17 cellular contexts compared by ENCODE assay signal in the genomic region with DNA sequence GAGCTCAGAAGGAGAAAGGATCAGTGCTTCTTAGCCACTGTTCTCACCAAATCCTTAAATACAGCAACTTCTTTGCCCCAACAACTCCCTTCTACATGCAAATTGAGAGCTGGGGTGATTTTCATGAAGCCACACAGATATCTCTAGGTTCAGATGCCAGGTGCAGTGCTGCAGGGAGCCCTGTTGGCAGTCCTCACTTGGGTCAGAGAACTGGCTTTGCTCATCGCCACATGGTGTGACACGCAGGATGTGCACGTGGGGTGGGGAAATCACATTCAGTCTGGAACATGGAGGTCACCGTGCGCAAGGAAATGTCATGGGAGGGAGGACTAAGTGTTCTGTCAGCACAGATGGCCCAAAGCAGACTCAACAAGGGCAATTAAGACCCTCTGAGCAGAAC.
A peak's percentile ranks its signal among the peaks of the same experiment; 100 is the strongest.
DNase-seq lines count a peak whose midpoint lies in the region; ATAC-seq and TF ChIP-seq lines count a peak whose summit lies in the region.
"Had no signal": no experiment of that assay in that cellular context is flagged by ENCODE, and none has a peak within 500 bp of the region (broad histone marks: within the 10 kb centered on the region; RNA-seq: fewer than 3 reads in every experiment).

No MANE protein-coding gene starts in this region.

- TF ChIP-seq EP300 in transverse colon (IDR thresholded peaks at IDR 0.05; ENCODE audit: low read depth) = no peak

- POLR2A ChIA-PET in CD8-positive, alpha-beta memory T cell (lab: Charles Lee) = no interaction called here

- no peaks in the 10 kb centered on the region for H3K36me3 ChIP-seq in transverse colon
- H3K36me3 ChIP-seq in CD8-positive, alpha-beta memory T cell (ENCODE audit: insufficient read depth, low read length) = no peaks in the 10 kb centered on the region
- H3K36me3 ChIP-seq: gastrocnemius medialis had no signal

- no peak for TF ChIP-seq CTCF in transverse colon (IDR thresholded peaks at IDR 0.05)

- peaks cover 7 to 41% of the 10 kb centered on the region in 2 donors for H3K27me3 Mint-ChIP-seq in CD8-positive, alpha-beta memory T cell

- CTCF ChIA-PET in CD8-positive, alpha-beta memory T cell (lab: Charles Lee) = no interaction called here

- no peaks in the 10 kb centered on the region for H3K36me3 Mint-ChIP-seq in CD8-positive, alpha-beta memory T cell
- H3K36me3 Mint-ChIP-seq: CD8-positive, alpha-beta T cell had no signal

- H3K27me3 ChIP-seq in transverse colon = no peaks in the 10 kb centered on the region
- H3K27me3 ChIP-seq in CD8-positive, alpha-beta memory T cell (ENCODE audit: insufficient read depth, low read length, poor library complexity, severe bottlenecking) = no peaks in the 10 kb centered on the region
- H3K27me3 ChIP-seq: gastrocnemius medialis had no signal

- no peaks in the 10 kb centered on the region for H3K9me3 ChIP-seq in transverse colon
- no peaks in the 10 kb centered on the region for H3K9me3 ChIP-seq in CD8-positive, alpha-beta memory T cell (ENCODE audit: low read length)
- H3K9me3 ChIP-seq: gastrocnemius medialis had no signal

- H3K4me1 ChIP-seq in transverse colon = no peaks in the 10 kb centered on the region
- no peaks in the 10 kb centered on the region for H3K4me1 ChIP-seq in CD8-positive, alpha-beta memory T cell (ENCODE audit: insufficient read depth, low read length)
- H3K4me1 ChIP-seq: gastrocnemius medialis had no signal

- intact Hi-C loops in Right ventricle myocardium superior (cut with DNase I) (no loop called here), cardiac septum (cut with DNase I) (no loop called here), left cardiac atrium (cut with DNase I) (no loop called here), transverse colon (cut with DNase I; ENCODE audit: low total_unique reads) (no loop called here)

- DNase-seq in Right ventricle myocardium superior = no peak
- DNase-seq in cardiac septum (ENCODE audit: low spot score) = no peak
- DNase-seq in left cardiac atrium = no peak
- DNase-seq in transverse colon = peak; percentile 27
- DNase-seq in activated CD8-positive, alpha-beta memory T cell treated with anti-CD3 and anti-CD28 coated beads for 24 hours = no peak
- DNase-seq in CD8-positive, alpha-beta memory T cell = no peak
- DNase-seq in NCI-H748 (lab: John Stamatoyannopoulos, UW; ENCODE audit: unreplicated experiment) = no peak
- DNase-seq: activated CD8-positive, alpha-beta T cell treated with anti-CD3 and anti-CD28 coated beads for 36 hours; amygdala; CD8-positive, alpha-beta T cell; cortex of kidney; gastrocnemius medialis; Kasumi-1; NCI-H1436; PC-3 had no signal

- no peak overlapping the region for H3K4me3 Mint-ChIP-seq in CD8-positive, alpha-beta memory T cell
- H3K4me3 Mint-ChIP-seq: activated CD8-positive, alpha-beta T cell treated with anti-CD3 and anti-CD28 coated beads for 36 hours; CD8-positive, alpha-beta T cell had no signal

- no peak overlapping the region for H3K4me3 ChIP-seq in transverse colon
- H3K4me3 ChIP-seq in CD8-positive, alpha-beta memory T cell (ENCODE audit: low read length) = no peak overlapping the region
- H3K4me3 ChIP-seq: gastrocnemius medialis had no signal

- H3K27ac Mint-ChIP-seq in CD8-positive, alpha-beta memory T cell = no peak overlapping the region
- H3K27ac Mint-ChIP-seq: activated CD8-positive, alpha-beta T cell treated with anti-CD3 and anti-CD28 coated beads for 36 hours; CD8-positive, alpha-beta T cell had no signal

- no peak overlapping the region for H3K27ac ChIP-seq in transverse colon
- H3K27ac ChIP-seq in CD8-positive, alpha-beta memory T cell (ENCODE audit: low read depth, low read length) = no peak overlapping the region
- H3K27ac ChIP-seq: epithelial cell of prostate, gastrocnemius medialis had no signal

- H3K9me3 Mint-ChIP-seq in CD8-positive, alpha-beta memory T cell = no peaks in the 10 kb centered on the region
- H3K9me3 Mint-ChIP-seq: activated CD8-positive, alpha-beta T cell treated with anti-CD3 and anti-CD28 coated beads for 36 hours; CD8-positive, alpha-beta T cell had no signal

- 74% methylated on average over 5 of the region's 5 CpGs; no CpG with 5 or more reads in 1 of the 2 donors for WGBS in transverse colon (ENCODE audit: low coverage in 1 of 2), 2 donors

- peak; percentile 91 for ATAC-seq in Right ventricle myocardium superior (ENCODE audit: poor library complexity)
- peak; percentile 50 to 53 for ATAC-seq in left cardiac atrium
- ATAC-seq: activated CD8-positive, alpha-beta T cell treated with anti-CD3 and anti-CD28 coated beads for 36 hours; CD8-positive, alpha-beta T cell; gastrocnemius medialis had no signal

- peak; percentile 71 for TF ChIP-seq POLR2A in Raji (IDR thresholded peaks at IDR 0.05; ENCODE audit: insufficient read depth, low read depth, low read length)
- TF ChIP-seq POLR2A in transverse colon (IDR thresholded peaks at IDR 0.05) = no peak

- in situ Hi-C loops in transverse colon (cut with MboI; ENCODE audit: low pct_ligation_motif_present in 1 of 4, low pct_unique_long_range_greater_than_20kb in 1 of 4, low sequenced_read_pairs in 3 of 4) = no loop called here

- no peaks in the 10 kb centered on the region for H3K4me1 Mint-ChIP-seq in CD8-positive, alpha-beta memory T cell
